Comparison of ENCODE assay signal across 9 cellular contexts in the genomic region with DNA sequence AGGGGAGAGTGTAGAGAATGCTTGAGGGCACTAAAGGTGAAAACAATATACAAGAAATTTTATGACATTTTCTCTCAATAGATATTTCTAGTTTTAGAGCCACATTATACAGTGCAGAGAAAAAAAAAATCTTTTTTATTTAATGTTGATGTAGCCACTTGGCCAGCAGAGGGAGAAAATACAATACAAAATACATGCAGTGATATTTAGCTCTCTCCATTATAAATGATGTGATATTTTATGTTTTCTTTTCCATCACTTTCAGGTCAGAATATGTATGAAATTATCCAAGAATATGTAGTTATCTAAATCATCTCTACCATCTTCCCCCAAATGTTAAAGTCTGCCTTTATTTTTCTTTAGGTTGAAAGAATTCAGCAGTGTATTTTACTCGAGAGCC.
A peak's percentile ranks its signal among the peaks of the same experiment; 100 is the strongest.
DNase-seq lines count a peak whose midpoint lies in the region; ATAC-seq, FAIRE-seq and TF ChIP-seq lines count a peak whose summit lies in the region.
"Had no signal": no experiment of that assay in that cellular context is flagged by ENCODE, and none has a peak within 500 bp of the region (broad histone marks: within the 10 kb centered on the region; RNA-seq: fewer than 3 reads in every experiment).

No MANE protein-coding gene starts in this region.

- POLR2A ChIA-PET in activated CD4-positive, alpha-beta memory T cell treated with anti-CD3 and anti-CD28 coated beads for 36 hours (lab: Charles Lee) = no interaction called here

- no peak for ATAC-seq in stimulated activated naive B cell treated with anti-CD40 and anti-IgM and Interleukin-4, amounts not matched to agents 10 μg/mL and 1 μg/mL and 100 μg/mL, for 72 hours (replicated peaks)

- no peaks in the 10 kb centered on the region for H3K9me3 Mint-ChIP-seq in astrocyte (ENCODE audit: unreplicated experiment)
- no peaks in the 10 kb centered on the region for H3K9me3 Mint-ChIP-seq in stimulated activated naive B cell treated with anti-CD40 and anti-IgM and Interleukin-4, amounts not matched to agents 10 μg/mL and 1 μg/mL and 100 μg/mL, for 72 hours
- H3K9me3 Mint-ChIP-seq in activated CD4-positive, alpha-beta memory T cell treated with anti-CD3 and anti-CD28 coated beads for 36 hours = peaks cover 6% of the 10 kb centered on the region

- no peak for FAIRE-seq in astrocyte (lab: Jason Lieb, UNC)
- FAIRE-seq: colon had no signal

- no peaks in the 10 kb centered on the region for H3K27me3 ChIP-seq in astrocyte (ENCODE audit: insufficient read depth, low read length)

- H3K9me3 ChIP-seq in astrocyte (ENCODE audit: insufficient read depth, low read depth, low read length) = no peaks in the 10 kb centered on the region

- no peaks in the 10 kb centered on the region for H3K27me3 Mint-ChIP-seq in astrocyte (ENCODE audit: low read depth, unreplicated experiment)
- no peaks in the 10 kb centered on the region for H3K27me3 Mint-ChIP-seq in stimulated activated naive B cell treated with anti-CD40 and anti-IgM and Interleukin-4, amounts not matched to agents 10 μg/mL and 1 μg/mL and 100 μg/mL, for 72 hours
- H3K27me3 Mint-ChIP-seq in activated CD4-positive, alpha-beta memory T cell treated with anti-CD3 and anti-CD28 coated beads for 36 hours = no peaks in the 10 kb centered on the region

- no peaks in the 10 kb centered on the region for H3K36me3 Mint-ChIP-seq in astrocyte (ENCODE audit: low read depth, unreplicated experiment)
- H3K36me3 Mint-ChIP-seq in stimulated activated naive B cell treated with anti-CD40 and anti-IgM and Interleukin-4, amounts not matched to agents 10 μg/mL and 1 μg/mL and 100 μg/mL, for 72 hours = no peaks in the 10 kb centered on the region
- no peaks in the 10 kb centered on the region for H3K36me3 Mint-ChIP-seq in activated CD4-positive, alpha-beta memory T cell treated with anti-CD3 and anti-CD28 coated beads for 36 hours

- DNase-seq in GM12864 (ENCODE audit: low read depth) = no peak
- DNase-seq in LNCaP clone FGC (ENCODE audit: low read depth) = no peak
- DNase-seq in astrocyte (ENCODE audit: low read depth) = no peak
- peak; percentile 1 for DNase-seq in midbrain (lab: John Stamatoyannopoulos, UW)
- DNase-seq in stimulated activated naive B cell treated with anti-CD40 and anti-IgM and Interleukin-4, amounts not matched to agents 10 μg/mL and 1 μg/mL and 100 μg/mL, for 72 hours = no peak
- no peak for DNase-seq in GM13976 (ENCODE audit: low spot score)
- DNase-seq in activated CD4-positive, alpha-beta memory T cell treated with anti-CD3 and anti-CD28 coated beads for 36 hours = no peak
- DNase-seq in foreskin fibroblast = no peak

- no peak overlapping the region for H3K9ac ChIP-seq in astrocyte (ENCODE audit: low read length)

- no peaks in the 10 kb centered on the region for H4K20me1 ChIP-seq in astrocyte (ENCODE audit: insufficient read depth, low read length)

- H3K4me3 Mint-ChIP-seq in astrocyte (ENCODE audit: unreplicated experiment) = no peak overlapping the region
- H3K4me3 Mint-ChIP-seq in stimulated activated naive B cell treated with anti-CD40 and anti-IgM and Interleukin-4, amounts not matched to agents 10 μg/mL and 1 μg/mL and 100 μg/mL, for 72 hours = no peak overlapping the region
- no peak overlapping the region for H3K4me3 Mint-ChIP-seq in activated CD4-positive, alpha-beta memory T cell treated with anti-CD3 and anti-CD28 coated beads for 36 hours

- H3K27ac ChIP-seq in astrocyte (ENCODE audit: low read depth, low read length) = no peak overlapping the region

- CTCF ChIA-PET in activated CD4-positive, alpha-beta memory T cell treated with anti-CD3 and anti-CD28 coated beads for 36 hours (lab: Charles Lee) = interaction anchor here (1.0 kb wide), 1 partner anchor 456 kb away, joined by 3 read pairs; no protein-coding TSS in a partner anchor

- no peak overlapping the region for H2AFZ ChIP-seq in astrocyte (ENCODE audit: low read depth, low read length)

- intact Hi-C loops in activated CD4-positive, alpha-beta memory T cell treated with anti-CD3 and anti-CD28 coated beads for 36 hours (cut with micrococcal nuclease) = loop anchor here (5.0 kb wide), 1 partner anchor 454 kb away; no protein-coding TSS in a partner anchor

- H3K27ac Mint-ChIP-seq in astrocyte (ENCODE audit: unreplicated experiment) = no peak overlapping the region
- no peak overlapping the region for H3K27ac Mint-ChIP-seq in stimulated activated naive B cell treated with anti-CD40 and anti-IgM and Interleukin-4, amounts not matched to agents 10 μg/mL and 1 μg/mL and 100 μg/mL, for 72 hours
- H3K27ac Mint-ChIP-seq in activated CD4-positive, alpha-beta memory T cell treated with anti-CD3 and anti-CD28 coated beads for 36 hours = no peak overlapping the region

- peak; percentile 13 for TF ChIP-seq CTCF in GM12864 (IDR thresholded peaks at IDR 0.05; ENCODE audit: low read depth, low read length, missing control alignments)
- peak; percentile 42 for TF ChIP-seq CTCF in LNCaP clone FGC (IDR thresholded peaks at IDR 0.05; ENCODE audit: control insufficient read depth, extremely low read depth, insufficient read depth)
- TF ChIP-seq CTCF in astrocyte (IDR thresholded peaks at IDR 0.05; ENCODE audit: insufficient read depth, low read depth, low read length) = peak; percentile 12
- no peak for TF ChIP-seq CTCF in GM13976 (IDR thresholded peaks at IDR 0.05; ENCODE audit: borderline replicate concordance, control extremely low read depth, extremely low read depth, insufficient read depth, missing control alignments)
- TF ChIP-seq CTCF in foreskin fibroblast (IDR thresholded peaks at IDR 0.05; ENCODE audit: low read depth, low read length) = no peak

- in situ Hi-C loops in GM13976 (cut with MboI; ENCODE audit: low sequenced_read_pairs, unreplicated experiment) = no loop called here

- H3K79me2 ChIP-seq in astrocyte (ENCODE audit: insufficient read depth, low read length) = no peaks in the 10 kb centered on the region

- H3K4me3 ChIP-seq in GM12864 (ENCODE audit: low read depth, low read length) = no peak overlapping the region
- no peak overlapping the region for H3K4me3 ChIP-seq in LNCaP clone FGC (ENCODE audit: low read depth, low read length)
- no peak overlapping the region for H3K4me3 ChIP-seq in astrocyte (ENCODE audit: insufficient read depth, low read depth, low read length)
- no peak overlapping the region for H3K4me3 ChIP-seq in foreskin fibroblast (ENCODE audit: low read depth in 1 of 2, low read length in 2 of 2)

- H3K4me1 Mint-ChIP-seq in astrocyte (ENCODE audit: low read depth, unreplicated experiment) = no peaks in the 10 kb centered on the region
- no peaks in the 10 kb centered on the region for H3K4me1 Mint-ChIP-seq in stimulated activated naive B cell treated with anti-CD40 and anti-IgM and Interleukin-4, amounts not matched to agents 10 μg/mL and 1 μg/mL and 100 μg/mL, for 72 hours
- no peaks in the 10 kb centered on the region for H3K4me1 Mint-ChIP-seq in activated CD4-positive, alpha-beta memory T cell treated with anti-CD3 and anti-CD28 coated beads for 36 hours (ENCODE audit: low read depth)

- H3K4me1 ChIP-seq in astrocyte (ENCODE audit: insufficient read depth, low read length) = no peaks in the 10 kb centered on the region

- H3K4me2 ChIP-seq in astrocyte (ENCODE audit: low read length) = no peak overlapping the region

- no peaks in the 10 kb centered on the region for H3K36me3 ChIP-seq in astrocyte (ENCODE audit: insufficient read depth, low read length)

Comparison
In these comparisons a context has a peak if more than half of its experiments do, and no peak if none do; other contexts are left out.
1. CTCF ChIP-seq: peak in GM12864 (single experiment), LNCaP clone FGC (single experiment) and astrocyte (single experiment); none in GM13976 (single experiment) and foreskin fibroblast (single experiment).